Comparison of ENCODE assay signal across 1 cellular context in the genomic region with DNA sequence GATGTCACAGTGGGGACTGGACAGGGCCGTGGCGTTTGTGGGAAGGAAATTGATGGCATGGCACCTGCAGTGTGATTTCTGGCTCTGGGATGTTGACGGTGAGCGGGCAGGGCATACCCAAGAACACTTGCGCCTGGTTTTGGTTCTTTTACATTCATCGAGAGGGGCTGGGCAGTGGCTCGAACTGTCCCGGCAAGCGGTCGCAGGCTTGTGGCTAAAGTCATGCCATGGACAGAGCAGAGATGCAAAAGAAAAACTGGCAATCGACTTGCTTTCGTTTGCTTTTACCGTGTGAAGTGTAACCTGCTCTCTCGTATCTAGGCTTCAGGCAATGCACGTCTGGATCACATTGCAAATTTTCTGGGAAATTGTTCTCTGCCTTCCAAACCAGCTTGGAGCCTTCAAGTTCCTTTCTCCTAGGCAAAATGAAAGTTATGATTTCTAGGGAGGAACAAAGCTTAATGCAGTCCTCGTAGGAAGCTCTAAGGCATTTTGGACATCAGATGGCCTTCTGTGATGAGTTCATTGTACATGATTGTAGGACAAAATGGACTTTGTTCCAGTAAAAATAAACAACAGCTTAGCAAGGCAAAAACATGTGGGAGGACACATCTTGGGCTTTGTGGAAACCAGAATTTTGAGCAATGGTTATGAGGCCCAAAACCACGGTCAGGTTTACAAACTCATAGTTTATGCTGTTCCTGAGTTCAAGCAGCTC.
TF ChIP-seq lines count a peak whose summit lies in the region.

No MANE protein-coding gene starts in this region.

TF ChIP-seq in GM12878, 131 proteins besides CTCF, POLR2A, EP300 and RAD21 (continued from another document):
- TF ChIP-seq, protein P1, sequence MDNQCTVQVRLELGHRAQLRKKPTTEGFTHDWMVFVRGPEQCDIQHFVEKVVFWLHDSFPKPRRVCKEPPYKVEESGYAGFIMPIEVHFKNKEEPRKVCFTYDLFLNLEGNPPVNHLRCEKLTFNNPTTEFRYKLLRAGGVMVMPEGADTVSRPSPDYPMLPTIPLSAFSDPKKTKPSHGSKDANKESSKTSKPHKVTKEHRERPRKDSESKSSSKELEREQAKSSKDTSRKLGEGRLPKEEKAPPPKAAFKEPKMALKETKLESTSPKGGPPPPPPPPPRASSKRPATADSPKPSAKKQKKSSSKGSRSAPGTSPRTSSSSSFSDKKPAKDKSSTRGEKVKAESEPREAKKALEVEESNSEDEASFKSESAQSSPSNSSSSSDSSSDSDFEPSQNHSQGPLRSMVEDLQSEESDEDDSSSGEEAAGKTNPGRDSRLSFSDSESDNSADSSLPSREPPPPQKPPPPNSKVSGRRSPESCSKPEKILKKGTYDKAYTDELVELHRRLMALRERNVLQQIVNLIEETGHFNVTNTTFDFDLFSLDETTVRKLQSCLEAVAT (IDR thresholded peaks at IDR 0.05) = 0 out of 2 replicates have a peak, but pooled peaks have one; percentile 25
- no peak for TF ChIP-seq MEF2A (IDR thresholded peaks at IDR 0.05; ENCODE audit: insufficient read depth, low read depth, low read length)
